Comparison of ENCODE assay signal across 30 cellular contexts in the genomic region with DNA sequence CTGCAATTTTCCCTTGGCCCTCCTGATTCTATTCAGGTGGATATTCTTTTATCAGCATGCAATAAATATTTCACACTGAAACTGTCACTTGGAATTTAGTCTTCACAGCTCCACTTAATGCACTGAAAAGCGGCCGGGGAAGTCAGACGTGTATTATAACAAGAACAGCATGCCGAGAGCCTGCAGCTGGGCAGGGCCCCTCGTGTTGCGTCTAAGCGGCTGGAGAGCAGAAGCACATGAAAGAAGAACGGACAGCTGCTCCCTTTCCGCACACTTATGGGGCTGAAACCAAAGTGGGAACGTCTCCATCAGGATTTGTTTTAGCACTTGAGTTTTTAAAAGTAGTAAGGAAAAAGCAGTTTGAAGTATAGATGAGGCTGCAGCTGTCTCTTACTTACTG. TPM values are rescaled to one million over a fixed set of nuclear protein-coding genes. Genes with fewer than 3 reads are reported as not detected.
DNase-seq lines count a peak whose midpoint lies in the region; ATAC-seq and TF ChIP-seq lines count a peak whose summit lies in the region.
"Had no signal": no experiment of that assay in that cellular context is flagged by ENCODE, and none has a peak within 500 bp of the region (broad histone marks: within the 10 kb centered on the region; RNA-seq: fewer than 3 reads in every experiment).

No MANE protein-coding gene starts in this region.

- H3K36me3 ChIP-seq in heart right ventricle (no peaks in the 10 kb centered on the region), osteoblast (ENCODE audit: insufficient read depth, low read length) (no peaks in the 10 kb centered on the region)
- H3K36me3 ChIP-seq: prostate gland had no signal

- no peaks in the 10 kb centered on the region for H3K9me3 Mint-ChIP-seq in activated naive CD4-positive, alpha-beta T cell treated with anti-CD3 and anti-CD28 coated beads, Interleukin-2, amount 50 U/mL, for 72 hours
- H3K9me3 Mint-ChIP-seq: activated naive CD4-positive, alpha-beta T cell treated with anti-CD3 and anti-CD28 coated beads for 36 hours; activated T-cell treated with anti-CD3 and anti-CD28 coated beads, Interleukin-2, amount 50 U/mL, for 4 hours; CD8-positive, alpha-beta T cell; effector memory CD8-positive, alpha-beta T cell; natural killer cell treated with Interleukin-12 subunit alpha and Interleukin-12 subunit beta and Interleukin-15 and Interleukin-18, amount 100 ng/mL, for 72 hours had no signal

- intact Hi-C loops in heart right ventricle (cut with DNase I): loop anchor here in 3 of 10 donors (5.0 to 10.0 kb wide), 3 partner anchors 59 to 149 kb away; no protein-coding TSS in a partner anchor

- H3K27ac Mint-ChIP-seq in activated naive CD4-positive, alpha-beta T cell treated with anti-CD3 and anti-CD28 coated beads, Interleukin-2, amount 50 U/mL, for 72 hours: no peak overlapping the region
- H3K27ac Mint-ChIP-seq: activated naive CD4-positive, alpha-beta T cell treated with anti-CD3 and anti-CD28 coated beads for 36 hours; CD8-positive, alpha-beta T cell; effector memory CD8-positive, alpha-beta T cell; natural killer cell treated with Interleukin-12 subunit alpha and Interleukin-12 subunit beta and Interleukin-15 and Interleukin-18, amount 100 ng/mL, for 72 hours had no signal

- H3K79me2 ChIP-seq in osteoblast (ENCODE audit: insufficient read depth, low read length): no peaks in the 10 kb centered on the region

- no peak for TF ChIP-seq CTCF in heart right ventricle (IDR thresholded peaks at IDR 0.05)
- no peak for TF ChIP-seq CTCF in osteoblast (IDR thresholded peaks at IDR 0.05; ENCODE audit: extremely low read depth, low read depth, low read length)

- H3K27me3 ChIP-seq in heart right ventricle: no peaks in the 10 kb centered on the region
- H3K27me3 ChIP-seq in osteoblast (ENCODE audit: insufficient read depth, low read length): no peaks in the 10 kb centered on the region

- no peak overlapping the region for H2AFZ ChIP-seq in osteoblast (ENCODE audit: low read length)
- H2AFZ ChIP-seq: PC-9 had no signal

- ATAC-seq in heart right ventricle (no peak), HG02973 (IDR thresholded peaks at IDR 0.05; ENCODE audit: unreplicated experiment) (no peak)
- no peak for ATAC-seq in activated naive CD4-positive, alpha-beta T cell treated with anti-CD3 and anti-CD28 coated beads, Interleukin-2, amount 50 U/mL, for 72 hours
- ATAC-seq: activated T-cell treated with anti-CD3 and anti-CD28 coated beads, Interleukin-2, amount 50 U/mL, for 4 hours; CD8-positive, alpha-beta T cell; effector memory CD8-positive, alpha-beta T cell; natural killer cell treated with Interleukin-12 subunit alpha and Interleukin-12 subunit beta and Interleukin-15 and Interleukin-18, amount 100 ng/mL, for 72 hours; stimulated activated naive CD8-positive, alpha-beta T cell treated with anti-CD3 and anti-CD28 coated beads, Interleukin-15, Interleukin-2, amounts not matched to agents 100 U/mL and 50 U/mL, for 24 hours had no signal

- peak; percentile 73 for DNase-seq in DMS 273 (lab: John Stamatoyannopoulos, UW; ENCODE audit: unreplicated experiment)
- no peak for DNase-seq in DMS 273 treated with DMSO at 0.1 percent for 48 hours (lab: John Stamatoyannopoulos, UW)
- DNase-seq in heart right ventricle: no peak
- DNase-seq in retina: peak; percentile 70
- no peak for DNase-seq in osteoblast (ENCODE audit: insufficient read length, low spot score, missing footprints)
- no peak for DNase-seq in activated naive CD4-positive, alpha-beta T cell treated with anti-CD3 and anti-CD28 coated beads, Interleukin-2, amount 50 U/mL, for 72 hours (ENCODE audit: low spot score in 2 of 2)
- DNase-seq: activated CD4-positive, CD25-positive, alpha-beta regulatory T cell treated with anti-CD3 and anti-CD28 coated beads, Interleukin-2, amount 50 U/mL, for 72 hours; activated CD8-positive, alpha-beta memory T cell treated with anti-CD3 and anti-CD28 coated beads for 24 hours; activated naive CD4-positive, alpha-beta T cell treated with anti-CD3 and anti-CD28 coated beads for 36 hours; activated T-cell treated with anti-CD3 and anti-CD28 coated beads, Interleukin-2, amount 50 U/mL, for 4 hours; CD8-positive, alpha-beta T cell; cerebellar nuclear complex; DMS53; effector memory CD8-positive, alpha-beta T cell; GF-D8; H7; kidney glomerular epithelial cell; mesendoderm; NCI-H1105 treated with DMSO at 0.1 percent for 48 hours; NCI-H2081 treated with DMSO at 0.1 percent for 48 hours; PC-9; SIG-M5; stimulated activated CD4-positive, alpha-beta T cell treated with anti-CD3 and anti-CD28 coated beads, Interleukin-4, amount 100 ng/mL, for 4 hours; stimulated activated naive CD8-positive, alpha-beta T cell treated with anti-CD3 and anti-CD28 coated beads, Interleukin-15, Interleukin-2, amounts not matched to agents 100 U/mL and 50 U/mL, for 24 hours had no signal

- H3K4me1 ChIP-seq in heart right ventricle (peaks cover 23 to 91% (median 70%) of the 10 kb centered on the region in 9 donors), osteoblast (ENCODE audit: insufficient read depth, low read length) (peaks cover 39% of the 10 kb centered on the region)
- H3K4me1 ChIP-seq: prostate gland had no signal

- peaks cover 3% of the 10 kb centered on the region for H4K20me1 ChIP-seq in osteoblast (ENCODE audit: insufficient read depth, low read length)

- no peaks in the 10 kb centered on the region for H3K9me3 ChIP-seq in heart right ventricle
- H3K9me3 ChIP-seq in osteoblast (ENCODE audit: low read depth, low read length): no peaks in the 10 kb centered on the region
- H3K9me3 ChIP-seq: prostate gland had no signal

- H3K27ac ChIP-seq in angular gyrus (ENCODE audit: low read depth, low read length) (peak overlapping the region; percentile 7), heart right ventricle (peak overlapping the region in 7 of 10 donors; percentile 6 to 92 (median 85)), osteoblast (ENCODE audit: low read depth, low read length) (no peak overlapping the region)
- H3K27ac ChIP-seq: 22Rv1, HL-60, PC-9, prostate gland had no signal

- H3K36me3 Mint-ChIP-seq in activated naive CD4-positive, alpha-beta T cell treated with anti-CD3 and anti-CD28 coated beads, Interleukin-2, amount 50 U/mL, for 72 hours: peaks cover 0 to 10% of the 10 kb centered on the region in 2 donors
- H3K36me3 Mint-ChIP-seq: natural killer cell treated with Interleukin-12 subunit alpha and Interleukin-12 subunit beta and Interleukin-15 and Interleukin-18, amount 100 ng/mL, for 72 hours had no signal

- H3K4me3 ChIP-seq in heart right ventricle: no peak overlapping the region
- H3K4me3 ChIP-seq in osteoblast (ENCODE audit: insufficient read depth, low read length): no peak overlapping the region
- H3K4me3 ChIP-seq: PC-9, prostate gland had no signal

- WGBS in heart right ventricle, 2 donors: 69 to 76% methylated on average over 10 of the region's 10 CpGs

- no peak overlapping the region for H3K4me2 ChIP-seq in osteoblast (ENCODE audit: insufficient read depth, low read length)
- H3K4me2 ChIP-seq: PC-9 had no signal

RNA-seq across cellular contexts. Expression of a gene that starts 57.2 kb away (rescaled TPM):
- total RNA-seq in heart right ventricle (10 to 100 TPM; 20.9 to 33.0 (median 25.1) TPM), osteoblast (7.4 and 16.6 TPM in 2 replicates)
- polyA plus RNA-seq in heart right ventricle: 10 to 100 TPM; 18.3 to 23.2 TPM
- 10 to 100 TPM; 32.7 to 40.7 TPM for total RNA-seq in activated naive CD4-positive, alpha-beta T cell treated with anti-CD3 and anti-CD28 coated beads, Interleukin-2, amount 50 U/mL, for 72 hours

RNA-seq across cellular contexts. Expression of a gene that starts 57.7 kb away (rescaled TPM):
- total RNA-seq in heart right ventricle: 10 to 100 TPM; 17.9 to 22.4 (median 21.4) TPM
- polyA plus RNA-seq in heart right ventricle: 10 to 100 TPM in 1 of 2 donors, 1 to 10 TPM in 1; 7.6 to 16.0 TPM
- 25.9 and 29.7 TPM in 2 replicates for total RNA-seq in osteoblast
- 10 to 100 TPM in 1 of 2 donors, 1 to 10 TPM in 1; 8.2 to 29.0 TPM for total RNA-seq in activated naive CD4-positive, alpha-beta T cell treated with anti-CD3 and anti-CD28 coated beads, Interleukin-2, amount 50 U/mL, for 72 hours

Comparison
In these comparisons a context has a peak if more than half of its experiments do, and no peak if none do; other contexts are left out.
1. DNase-seq: peak in DMS 273 (single experiment) and retina (single experiment); none in DMS 273 treated with DMSO at 0.1 percent for 48 hours (single experiment), heart right ventricle (0 of 2), osteoblast (single experiment) and activated naive CD4-positive, alpha-beta T cell treated with anti-CD3 and anti-CD28 coated beads, Interleukin-2, amount 50 U/mL, for 72 hours (0 of 2).